In the genomic region with DNA sequence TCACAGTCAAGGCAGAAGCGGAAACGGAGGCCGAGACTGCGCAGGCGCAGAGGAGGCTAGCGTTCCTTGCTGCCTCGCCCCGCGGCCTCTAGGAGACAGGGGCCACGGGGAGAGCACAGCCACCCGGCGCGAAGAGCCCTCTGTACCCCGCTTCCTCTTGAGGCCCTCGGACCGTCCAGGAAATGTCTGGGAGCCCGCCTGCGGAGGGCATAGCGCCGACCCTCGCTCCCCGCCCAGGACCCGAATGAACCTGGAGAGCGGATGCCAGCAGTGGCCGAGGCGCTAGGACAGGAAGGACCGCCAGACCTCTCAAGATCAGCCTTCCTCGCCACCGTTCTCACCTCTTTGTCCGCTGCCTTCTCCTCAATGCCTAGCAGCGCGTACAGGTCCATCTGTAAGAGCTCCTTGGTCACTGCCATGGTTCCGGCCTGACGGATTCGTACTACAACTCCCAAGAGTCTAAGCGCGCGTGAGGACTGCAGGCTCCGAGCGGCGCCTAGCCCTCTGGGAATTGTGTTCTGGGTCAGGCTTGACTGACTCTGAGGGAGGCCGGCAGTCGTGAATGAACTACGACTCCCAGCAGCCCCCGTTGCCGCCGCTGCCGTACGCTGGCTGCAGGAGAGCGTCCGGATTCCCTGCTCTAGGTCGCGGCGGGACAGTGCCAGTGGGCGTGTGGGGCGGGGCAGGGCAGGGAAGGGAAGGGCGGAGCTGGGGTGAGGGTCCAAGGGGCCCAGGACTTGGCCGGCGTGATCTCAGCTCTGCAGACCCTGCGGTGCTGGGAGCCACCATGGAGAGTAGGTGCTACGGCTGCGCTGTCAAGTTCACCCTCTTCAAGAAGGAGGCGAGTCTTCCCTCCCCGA, we compare ENCODE assay signal across 1 cellular context.
TF ChIP-seq lines count a peak whose summit lies in the region.

A gene with protein sequence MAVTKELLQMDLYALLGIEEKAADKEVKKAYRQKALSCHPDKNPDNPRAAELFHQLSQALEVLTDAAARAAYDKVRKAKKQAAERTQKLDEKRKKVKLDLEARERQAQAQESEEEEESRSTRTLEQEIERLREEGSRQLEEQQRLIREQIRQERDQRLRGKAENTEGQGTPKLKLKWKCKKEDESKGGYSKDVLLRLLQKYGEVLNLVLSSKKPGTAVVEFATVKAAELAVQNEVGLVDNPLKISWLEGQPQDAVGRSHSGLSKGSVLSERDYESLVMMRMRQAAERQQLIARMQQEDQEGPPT (minus strand): TSS at position 446 of the 860 bp plus-strand sequence. CDS start 27 bp downstream, at position 419.
A gene with protein sequence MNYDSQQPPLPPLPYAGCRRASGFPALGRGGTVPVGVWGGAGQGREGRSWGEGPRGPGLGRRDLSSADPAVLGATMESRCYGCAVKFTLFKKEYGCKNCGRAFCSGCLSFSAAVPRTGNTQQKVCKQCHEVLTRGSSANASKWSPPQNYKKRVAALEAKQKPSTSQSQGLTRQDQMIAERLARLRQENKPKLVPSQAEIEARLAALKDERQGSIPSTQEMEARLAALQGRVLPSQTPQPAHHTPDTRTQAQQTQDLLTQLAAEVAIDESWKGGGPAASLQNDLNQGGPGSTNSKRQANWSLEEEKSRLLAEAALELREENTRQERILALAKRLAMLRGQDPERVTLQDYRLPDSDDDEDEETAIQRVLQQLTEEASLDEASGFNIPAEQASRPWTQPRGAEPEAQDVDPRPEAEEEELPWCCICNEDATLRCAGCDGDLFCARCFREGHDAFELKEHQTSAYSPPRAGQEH (plus strand): TSS at position 62 of the 860 bp plus-strand sequence. CDS start 501 bp downstream, at position 563.

TF ChIP-seq in HepG2, 621 proteins besides CTCF, POLR2A, EP300 and RAD21 (continued from another document and continues in another):
- TF ChIP-seq, protein P1, sequence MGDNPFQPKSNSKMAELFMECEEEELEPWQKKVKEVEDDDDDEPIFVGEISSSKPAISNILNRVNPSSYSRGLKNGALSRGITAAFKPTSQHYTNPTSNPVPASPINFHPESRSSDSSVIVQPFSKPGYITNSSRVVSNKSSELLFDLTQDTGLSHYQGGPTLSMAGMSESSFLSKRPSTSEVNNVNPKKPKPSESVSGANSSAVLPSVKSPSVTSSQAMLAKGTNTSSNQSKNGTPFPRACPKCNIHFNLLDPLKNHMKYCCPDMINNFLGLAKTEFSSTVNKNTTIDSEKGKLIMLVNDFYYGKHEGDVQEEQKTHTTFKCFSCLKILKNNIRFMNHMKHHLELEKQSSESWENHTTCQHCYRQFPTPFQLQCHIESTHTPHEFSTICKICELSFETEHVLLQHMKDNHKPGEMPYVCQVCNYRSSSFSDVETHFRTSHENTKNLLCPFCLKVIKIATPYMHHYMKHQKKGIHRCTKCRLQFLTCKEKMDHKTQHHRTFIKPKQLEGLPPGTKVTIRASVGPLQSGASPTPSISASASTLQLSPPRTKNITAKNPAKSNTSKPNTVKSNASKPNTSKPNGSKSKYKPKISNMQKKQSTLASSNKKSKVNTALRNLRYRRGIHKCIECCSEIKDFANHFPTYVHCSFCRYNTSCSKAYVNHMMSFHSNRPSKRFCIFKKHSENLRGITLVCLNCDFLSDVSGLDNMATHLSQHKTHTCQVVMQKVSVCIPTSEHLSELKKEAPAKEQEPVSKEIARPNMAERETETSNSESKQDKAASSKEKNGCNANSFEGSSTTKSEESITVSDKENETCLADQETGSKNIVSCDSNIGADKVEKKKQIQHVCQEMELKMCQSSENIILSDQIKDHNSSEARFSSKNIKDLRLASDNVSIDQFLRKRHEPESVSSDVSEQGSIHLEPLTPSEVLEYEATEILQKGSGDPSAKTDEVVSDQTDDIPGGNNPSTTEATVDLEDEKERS (CRISPR knock-in tag; IDR thresholded peaks at IDR 0.05): no peak
- TF ChIP-seq TBP (CRISPR knock-in tag; IDR thresholded peaks at IDR 0.05): no peak
- TF ChIP-seq, protein P2, sequence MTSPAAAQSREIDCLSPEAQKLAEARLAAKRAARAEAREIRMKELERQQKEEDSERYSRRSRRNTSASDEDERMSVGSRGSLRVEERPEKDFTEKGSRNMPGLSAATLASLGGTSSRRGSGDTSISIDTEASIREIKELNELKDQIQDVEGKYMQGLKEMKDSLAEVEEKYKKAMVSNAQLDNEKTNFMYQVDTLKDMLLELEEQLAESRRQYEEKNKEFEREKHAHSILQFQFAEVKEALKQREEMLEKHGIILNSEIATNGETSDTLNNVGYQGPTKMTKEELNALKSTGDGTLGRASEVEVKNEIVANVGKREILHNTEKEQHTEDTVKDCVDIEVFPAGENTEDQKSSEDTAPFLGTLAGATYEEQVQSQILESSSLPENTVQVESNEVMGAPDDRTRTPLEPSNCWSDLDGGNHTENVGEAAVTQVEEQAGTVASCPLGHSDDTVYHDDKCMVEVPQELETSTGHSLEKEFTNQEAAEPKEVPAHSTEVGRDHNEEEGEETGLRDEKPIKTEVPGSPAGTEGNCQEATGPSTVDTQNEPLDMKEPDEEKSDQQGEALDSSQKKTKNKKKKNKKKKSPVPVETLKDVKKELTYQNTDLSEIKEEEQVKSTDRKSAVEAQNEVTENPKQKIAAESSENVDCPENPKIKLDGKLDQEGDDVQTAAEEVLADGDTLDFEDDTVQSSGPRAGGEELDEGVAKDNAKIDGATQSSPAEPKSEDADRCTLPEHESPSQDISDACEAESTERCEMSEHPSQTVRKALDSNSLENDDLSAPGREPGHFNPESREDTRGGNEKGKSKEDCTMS (CRISPR knock-in tag; conservative IDR thresholded peaks at IDR 0.05): no peak
- TF ChIP-seq, protein P3, sequence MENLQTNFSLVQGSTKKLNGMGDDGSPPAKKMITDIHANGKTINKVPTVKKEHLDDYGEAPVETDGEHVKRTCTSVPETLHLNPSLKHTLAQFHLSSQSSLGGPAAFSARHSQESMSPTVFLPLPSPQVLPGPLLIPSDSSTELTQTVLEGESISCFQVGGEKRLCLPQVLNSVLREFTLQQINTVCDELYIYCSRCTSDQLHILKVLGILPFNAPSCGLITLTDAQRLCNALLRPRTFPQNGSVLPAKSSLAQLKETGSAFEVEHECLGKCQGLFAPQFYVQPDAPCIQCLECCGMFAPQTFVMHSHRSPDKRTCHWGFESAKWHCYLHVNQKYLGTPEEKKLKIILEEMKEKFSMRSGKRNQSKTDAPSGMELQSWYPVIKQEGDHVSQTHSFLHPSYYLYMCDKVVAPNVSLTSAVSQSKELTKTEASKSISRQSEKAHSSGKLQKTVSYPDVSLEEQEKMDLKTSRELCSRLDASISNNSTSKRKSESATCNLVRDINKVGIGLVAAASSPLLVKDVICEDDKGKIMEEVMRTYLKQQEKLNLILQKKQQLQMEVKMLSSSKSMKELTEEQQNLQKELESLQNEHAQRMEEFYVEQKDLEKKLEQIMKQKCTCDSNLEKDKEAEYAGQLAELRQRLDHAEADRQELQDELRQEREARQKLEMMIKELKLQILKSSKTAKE (CRISPR knock-in tag; IDR thresholded peaks at IDR 0.05; ENCODE audit: borderline replicate concordance): no peak
- TF ChIP-seq SUZ12 (IDR thresholded peaks at IDR 0.05; ENCODE audit: low read depth, low read length): peak; percentile 89
- TF ChIP-seq ZNF230 (CRISPR knock-in tag; IDR thresholded peaks at IDR 0.05): peak; percentile 55
- no peak for TF ChIP-seq NFKBIZ (CRISPR knock-in tag; IDR thresholded peaks at IDR 0.05)
- peak; percentile 33; the same call in 1 of the 2 replicates for TF ChIP-seq ZSCAN21 (CRISPR knock-in tag; IDR thresholded peaks at IDR 0.05; ENCODE audit: borderline replicate concordance)
- TF ChIP-seq ZNF883 (CRISPR knock-in tag; IDR thresholded peaks at IDR 0.05; ENCODE audit: not compliant biosample characterization): peak; percentile 90
- 0 out of 2 replicates have a peak, but pooled peaks have one; percentile 20 for TF ChIP-seq KLF9 (CRISPR knock-in tag; IDR thresholded peaks at IDR 0.05; ENCODE audit: low read depth)
- no peak for TF ChIP-seq ZNF292 (CRISPR knock-in tag; IDR thresholded peaks at IDR 0.05; ENCODE audit: borderline replicate concordance, low read depth)
- TF ChIP-seq CHD2 (IDR thresholded peaks at IDR 0.05; ENCODE audit: low read depth, low read length): peak; percentile 59; the same call in 1 of the 2 replicates
- TF ChIP-seq, protein P4, sequence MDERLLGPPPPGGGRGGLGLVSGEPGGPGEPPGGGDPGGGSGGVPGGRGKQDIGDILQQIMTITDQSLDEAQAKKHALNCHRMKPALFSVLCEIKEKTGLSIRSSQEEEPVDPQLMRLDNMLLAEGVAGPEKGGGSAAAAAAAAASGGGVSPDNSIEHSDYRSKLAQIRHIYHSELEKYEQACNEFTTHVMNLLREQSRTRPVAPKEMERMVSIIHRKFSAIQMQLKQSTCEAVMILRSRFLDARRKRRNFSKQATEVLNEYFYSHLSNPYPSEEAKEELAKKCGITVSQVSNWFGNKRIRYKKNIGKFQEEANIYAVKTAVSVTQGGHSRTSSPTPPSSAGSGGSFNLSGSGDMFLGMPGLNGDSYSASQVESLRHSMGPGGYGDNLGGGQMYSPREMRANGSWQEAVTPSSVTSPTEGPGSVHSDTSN (CRISPR knock-in tag; IDR thresholded peaks at IDR 0.05): no peak
- TF ChIP-seq MXD4 (CRISPR knock-in tag; IDR thresholded peaks at IDR 0.05): no peak
- peak; percentile 29; the same call in 1 of the 2 replicates for TF ChIP-seq SIN3A (IDR thresholded peaks at IDR 0.05; ENCODE audit: borderline replicate concordance, low read depth, low read length)
- TF ChIP-seq KDM5A (IDR thresholded peaks at IDR 0.05; ENCODE audit: borderline replicate concordance, low read length): peak; percentile 77; the same call in 1 of the 2 replicates
- TF ChIP-seq ZFP36L1 (CRISPR knock-in tag; IDR thresholded peaks at IDR 0.05): 0 out of 2 replicates have a peak, but pooled peaks have one; percentile 86
- TF ChIP-seq HMG20B (CRISPR knock-in tag; conservative IDR thresholded peaks at IDR 0.05): no peak
- no peak for TF ChIP-seq SIN3B (IDR thresholded peaks at IDR 0.05; ENCODE audit: low read length)
- 0 out of 2 replicates have a peak, but pooled peaks have one; percentile 15 for TF ChIP-seq JUN (CRISPR knock-in tag; IDR thresholded peaks at IDR 0.05)
- TF ChIP-seq IRX3 (CRISPR knock-in tag; IDR thresholded peaks at IDR 0.05; ENCODE audit: borderline replicate concordance, low read depth): no peak
- peak; percentile 86 for TF ChIP-seq REPIN1 (CRISPR knock-in tag; IDR thresholded peaks at IDR 0.05; ENCODE audit: borderline replicate concordance, low read depth)
- TF ChIP-seq ZNF510 (CRISPR knock-in tag; IDR thresholded peaks at IDR 0.05; ENCODE audit: low read depth): no peak
- TF ChIP-seq, protein P5, sequence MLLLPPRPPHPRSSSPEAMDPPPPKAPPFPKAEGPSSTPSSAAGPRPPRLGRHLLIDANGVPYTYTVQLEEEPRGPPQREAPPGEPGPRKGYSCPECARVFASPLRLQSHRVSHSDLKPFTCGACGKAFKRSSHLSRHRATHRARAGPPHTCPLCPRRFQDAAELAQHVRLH (CRISPR knock-in tag; IDR thresholded peaks at IDR 0.05; ENCODE audit: borderline replicate concordance, low read depth): 0 out of 2 replicates have a peak, but pooled peaks have one; percentile 33
- TF ChIP-seq REL (CRISPR knock-in tag; conservative IDR thresholded peaks at IDR 0.05): no peak
- TF ChIP-seq FOXC1 (CRISPR knock-in tag; IDR thresholded peaks at IDR 0.05; ENCODE audit: borderline replicate concordance): peak; percentile 81
- no peak; the same call in 1 of the 2 replicates for TF ChIP-seq ZBTB7B (CRISPR knock-in tag; IDR thresholded peaks at IDR 0.05)
- no peak for TF ChIP-seq ZNF569 (CRISPR knock-in tag; IDR thresholded peaks at IDR 0.05; ENCODE audit: borderline replicate concordance)
- TF ChIP-seq, protein P6, sequence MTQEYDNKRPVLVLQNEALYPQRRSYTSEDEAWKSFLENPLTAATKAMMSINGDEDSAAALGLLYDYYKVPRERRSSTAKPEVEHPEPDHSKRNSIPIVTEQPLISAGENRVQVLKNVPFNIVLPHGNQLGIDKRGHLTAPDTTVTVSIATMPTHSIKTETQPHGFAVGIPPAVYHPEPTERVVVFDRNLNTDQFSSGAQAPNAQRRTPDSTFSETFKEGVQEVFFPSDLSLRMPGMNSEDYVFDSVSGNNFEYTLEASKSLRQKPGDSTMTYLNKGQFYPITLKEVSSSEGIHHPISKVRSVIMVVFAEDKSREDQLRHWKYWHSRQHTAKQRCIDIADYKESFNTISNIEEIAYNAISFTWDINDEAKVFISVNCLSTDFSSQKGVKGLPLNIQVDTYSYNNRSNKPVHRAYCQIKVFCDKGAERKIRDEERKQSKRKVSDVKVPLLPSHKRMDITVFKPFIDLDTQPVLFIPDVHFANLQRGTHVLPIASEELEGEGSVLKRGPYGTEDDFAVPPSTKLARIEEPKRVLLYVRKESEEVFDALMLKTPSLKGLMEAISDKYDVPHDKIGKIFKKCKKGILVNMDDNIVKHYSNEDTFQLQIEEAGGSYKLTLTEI (CRISPR knock-in tag; conservative IDR thresholded peaks at IDR 0.05): no peak
- TF ChIP-seq, protein P7, sequence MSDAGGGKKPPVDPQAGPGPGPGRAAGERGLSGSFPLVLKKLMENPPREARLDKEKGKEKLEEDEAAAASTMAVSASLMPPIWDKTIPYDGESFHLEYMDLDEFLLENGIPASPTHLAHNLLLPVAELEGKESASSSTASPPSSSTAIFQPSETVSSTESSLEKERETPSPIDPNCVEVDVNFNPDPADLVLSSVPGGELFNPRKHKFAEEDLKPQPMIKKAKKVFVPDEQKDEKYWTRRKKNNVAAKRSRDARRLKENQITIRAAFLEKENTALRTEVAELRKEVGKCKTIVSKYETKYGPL (CRISPR knock-in tag; IDR thresholded peaks at IDR 0.05): peak; percentile 38; the same call in 1 of the 2 replicates
- no peak; the same call in 1 of the 2 replicates for TF ChIP-seq RXRB (CRISPR knock-in tag; IDR thresholded peaks at IDR 0.05; ENCODE audit: borderline replicate concordance)
- TF ChIP-seq, protein P8, sequence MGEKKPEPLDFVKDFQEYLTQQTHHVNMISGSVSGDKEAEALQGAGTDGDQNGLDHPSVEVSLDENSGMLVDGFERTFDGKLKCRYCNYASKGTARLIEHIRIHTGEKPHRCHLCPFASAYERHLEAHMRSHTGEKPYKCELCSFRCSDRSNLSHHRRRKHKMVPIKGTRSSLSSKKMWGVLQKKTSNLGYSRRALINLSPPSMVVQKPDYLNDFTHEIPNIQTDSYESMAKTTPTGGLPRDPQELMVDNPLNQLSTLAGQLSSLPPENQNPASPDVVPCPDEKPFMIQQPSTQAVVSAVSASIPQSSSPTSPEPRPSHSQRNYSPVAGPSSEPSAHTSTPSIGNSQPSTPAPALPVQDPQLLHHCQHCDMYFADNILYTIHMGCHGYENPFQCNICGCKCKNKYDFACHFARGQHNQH (CRISPR knock-in tag; IDR thresholded peaks at IDR 0.05): peak; percentile 58; the same call in 1 of the 2 replicates
- TF ChIP-seq, protein P9, sequence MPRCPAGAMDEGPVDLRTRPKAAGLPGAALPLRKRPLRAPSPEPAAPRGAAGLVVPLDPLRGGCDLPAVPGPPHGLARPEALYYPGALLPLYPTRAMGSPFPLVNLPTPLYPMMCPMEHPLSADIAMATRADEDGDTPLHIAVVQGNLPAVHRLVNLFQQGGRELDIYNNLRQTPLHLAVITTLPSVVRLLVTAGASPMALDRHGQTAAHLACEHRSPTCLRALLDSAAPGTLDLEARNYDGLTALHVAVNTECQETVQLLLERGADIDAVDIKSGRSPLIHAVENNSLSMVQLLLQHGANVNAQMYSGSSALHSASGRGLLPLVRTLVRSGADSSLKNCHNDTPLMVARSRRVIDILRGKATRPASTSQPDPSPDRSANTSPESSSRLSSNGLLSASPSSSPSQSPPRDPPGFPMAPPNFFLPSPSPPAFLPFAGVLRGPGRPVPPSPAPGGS (CRISPR knock-in tag; IDR thresholded peaks at IDR 0.05): peak; percentile 65; the same call in 1 of the 2 replicates
- TF ChIP-seq ZNF615 (CRISPR knock-in tag; IDR thresholded peaks at IDR 0.05; ENCODE audit: borderline replicate concordance): no peak
- TF ChIP-seq, protein P10, sequence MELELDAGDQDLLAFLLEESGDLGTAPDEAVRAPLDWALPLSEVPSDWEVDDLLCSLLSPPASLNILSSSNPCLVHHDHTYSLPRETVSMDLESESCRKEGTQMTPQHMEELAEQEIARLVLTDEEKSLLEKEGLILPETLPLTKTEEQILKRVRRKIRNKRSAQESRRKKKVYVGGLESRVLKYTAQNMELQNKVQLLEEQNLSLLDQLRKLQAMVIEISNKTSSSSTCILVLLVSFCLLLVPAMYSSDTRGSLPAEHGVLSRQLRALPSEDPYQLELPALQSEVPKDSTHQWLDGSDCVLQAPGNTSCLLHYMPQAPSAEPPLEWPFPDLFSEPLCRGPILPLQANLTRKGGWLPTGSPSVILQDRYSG (CRISPR knock-in tag; IDR thresholded peaks at IDR 0.05): no peak
